ENCODE assay signal across 11 cellular contexts in the genomic region with DNA sequence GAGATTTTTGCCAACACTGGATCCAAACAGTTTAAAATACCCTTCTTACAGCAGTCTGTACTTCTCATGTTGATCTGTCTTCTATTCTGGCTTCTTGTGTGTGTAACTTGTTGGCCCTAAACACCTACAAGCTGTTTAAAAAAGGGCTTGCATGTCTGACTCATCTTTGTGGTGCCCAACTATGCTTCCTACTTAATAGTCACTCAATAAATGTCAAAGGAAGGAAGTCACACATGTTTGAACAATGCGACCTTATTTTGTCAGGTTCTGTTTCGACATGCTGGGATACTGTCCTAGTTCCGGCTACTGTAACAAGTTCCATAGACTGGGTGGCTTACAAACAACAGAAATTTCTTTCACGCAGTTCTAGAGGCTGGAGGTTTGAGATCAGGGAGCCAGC. TPM values are rescaled to one million over a fixed set of nuclear protein-coding genes. Genes with fewer than 3 reads are reported as not detected.
DNase-seq lines count a peak whose midpoint lies in the region; TF ChIP-seq lines count a peak whose summit lies in the region.
"Had no signal": no experiment of that assay in that cellular context is flagged by ENCODE, and none has a peak within 500 bp of the region (broad histone marks: within the 10 kb centered on the region; RNA-seq: fewer than 3 reads in every experiment).

No MANE protein-coding gene starts in this region.

- no peaks in the 10 kb centered on the region for H3K27me3 ChIP-seq in neutrophil
- H3K27me3 ChIP-seq: ovary had no signal

- TF ChIP-seq CTCF in neutrophil (IDR thresholded peaks at IDR 0.05), result no peak

- H3K4me1 ChIP-seq in neutrophil (ENCODE audit: control insufficient read depth in 1 of 2, insufficient read depth in 1 of 2, low read depth in 1 of 2, low read length in 1 of 2), result peaks cover 12 to 22% of the 10 kb centered on the region in 2 experiments

- no peaks in the 10 kb centered on the region for H3K9me3 ChIP-seq in neutrophil
- H3K9me3 ChIP-seq: ovary had no signal

- H3K27ac ChIP-seq in neutrophil, result peak overlapping the region; percentile 50
- H3K27ac ChIP-seq: 22Rv1, ovary had no signal

- no peak overlapping the region for H3K4me3 ChIP-seq in neutrophil (ENCODE audit: low read depth in 1 of 2, low read length in 1 of 2)
- H3K4me3 ChIP-seq: ovary had no signal

- no peaks in the 10 kb centered on the region for H3K36me3 ChIP-seq in neutrophil
- H3K36me3 ChIP-seq: ovary had no signal

- DNase-seq in NOMO-1 (lab: John Stamatoyannopoulos, UW; ENCODE audit: unreplicated experiment in 2 of 2) (peak; percentile 36 to 61), NOMO-1 treated with dmso at 0.1 percent for 144 hours (lab: John Stamatoyannopoulos, UW; ENCODE audit: unreplicated experiment) (no peak), MV-4-11 (lab: John Stamatoyannopoulos, UW) (peak; percentile 61), dermis blood vessel endothelial cell (peak; percentile 64), SHP77 (lab: John Stamatoyannopoulos, UW) (no peak), cerebellar cortex (ENCODE audit: low spot score) (no peak), DMS79 (lab: John Stamatoyannopoulos, UW) (no peak)
- DNase-seq: NCI-H2107, ovary had no signal

RNA-seq across cellular contexts. Expression of gene GRK5, which starts 9.4 kb away (rescaled TPM):
- total RNA-seq in dermis blood vessel endothelial cell, result 47.0 and 57.9 TPM in 2 replicates

RNA-seq across cellular contexts. Expression of gene PRDX3, which starts 19.3 kb away (rescaled TPM):
- 158 and 231 TPM in 2 replicates for total RNA-seq in dermis blood vessel endothelial cell

RNA-seq across cellular contexts. Expression of gene SFXN4, which starts 32.4 kb away (rescaled TPM):
- 9.4 and 14.6 TPM in 2 replicates for total RNA-seq in dermis blood vessel endothelial cell

Comparison
In these comparisons a context has a peak if more than half of its experiments do, and no peak if none do; other contexts are left out.
1. DNase-seq: peak in NOMO-1 (2 of 2), MV-4-11 (single experiment) and dermis blood vessel endothelial cell (single experiment); none in NOMO-1 treated with dmso at 0.1 percent for 144 hours (single experiment), SHP77 (0 of 2), cerebellar cortex (single experiment) and DMS79 (single experiment).